Comparison of ENCODE assay signal across 11 cellular contexts in genomic region chrX:2829066-2829430, GRCh38. TPM values are rescaled to one million over a fixed set of nuclear protein-coding genes. Genes with fewer than 3 reads are reported as not detected.
DNase-seq lines count a peak whose midpoint lies in the region; ATAC-seq and TF ChIP-seq lines count a peak whose summit lies in the region.
"Had no signal": no experiment of that assay in that cellular context is flagged by ENCODE, and none has a peak within 500 bp of the region (broad histone marks: within the 10 kb centered on the region; RNA-seq: fewer than 3 reads in every experiment).

No MANE protein-coding gene starts in this region.

- 3% methylated on average over 27 of the region's 35 CpGs for WGBS in mesenchymal stem cell

- peak overlapping the region; percentile 39 for H4K91ac ChIP-seq in mesenchymal stem cell (ENCODE audit: low read length)

- no peak overlapping the region for H3K9ac ChIP-seq in mesenchymal stem cell (ENCODE audit: low read length)

- peak overlapping the region; percentile 79 for H3K4me2 ChIP-seq in mesenchymal stem cell (ENCODE audit: low read length, poor library complexity, severe bottlenecking)

- no peak for ATAC-seq in stimulated activated naive B cell treated with anti-CD40 and anti-IgM and Interleukin-4, amounts not matched to agents 10 μg/mL and 1 μg/mL and 100 μg/mL, for 72 hours (replicated peaks)
- no peak for ATAC-seq in HG02571 (IDR thresholded peaks at IDR 0.05; ENCODE audit: unreplicated experiment)

- H2BK15ac ChIP-seq in mesenchymal stem cell (ENCODE audit: low read depth, poor library complexity, severe bottlenecking), result peak overlapping the region; percentile 48

- no peaks in the 10 kb centered on the region for H3K9me3 ChIP-seq in mesenchymal stem cell (ENCODE audit: control insufficient read depth, low read length)

- H2BK5ac ChIP-seq in mesenchymal stem cell (ENCODE audit: low read depth, low read length, poor library complexity, severe bottlenecking), result no peak overlapping the region

- H3K27ac ChIP-seq in dorsolateral prefrontal cortex, result no peak overlapping the region
- H3K27ac ChIP-seq in mesenchymal stem cell (ENCODE audit: low read length, poor library complexity, severe bottlenecking), result no peak overlapping the region

- H3K27me3 ChIP-seq in dorsolateral prefrontal cortex (peaks cover 0 to 67% (median 30%) of the 10 kb centered on the region in 45 donors), mesenchymal stem cell (ENCODE audit: control insufficient read depth in 1 of 2, insufficient read depth in 1 of 2, low read length in 2 of 2) (peaks cover 0 to 57% of the 10 kb centered on the region in 2 experiments)

- no peaks in the 10 kb centered on the region for H3K36me3 ChIP-seq in mesenchymal stem cell (ENCODE audit: control insufficient read depth in 1 of 2, insufficient read depth in 2 of 2, low read depth in 1 of 2, low read length in 2 of 2)

- peaks cover 9% of the 10 kb centered on the region for H3K4me1 Mint-ChIP-seq in type B pancreatic cell (ENCODE audit: unreplicated experiment)
- no peaks in the 10 kb centered on the region for H3K4me1 Mint-ChIP-seq in stimulated activated naive B cell treated with anti-CD40 and anti-IgM and Interleukin-4, amounts not matched to agents 10 μg/mL and 1 μg/mL and 100 μg/mL, for 72 hours

- H3K79me1 ChIP-seq in mesenchymal stem cell (replicated peaks; ENCODE audit: low read length, poor library complexity, severe bottlenecking), result peaks cover 1% of the 10 kb centered on the region

- no peak overlapping the region for H2AK5ac ChIP-seq in mesenchymal stem cell (ENCODE audit: low read length, severe bottlenecking)

- H3K4me3 Mint-ChIP-seq in type B pancreatic cell, result peak overlapping the region; percentile 74
- no peak overlapping the region for H3K4me3 Mint-ChIP-seq in stimulated activated naive B cell treated with anti-CD40 and anti-IgM and Interleukin-4, amounts not matched to agents 10 μg/mL and 1 μg/mL and 100 μg/mL, for 72 hours

- no peak overlapping the region for H3K27ac Mint-ChIP-seq in type B pancreatic cell
- H3K27ac Mint-ChIP-seq in stimulated activated naive B cell treated with anti-CD40 and anti-IgM and Interleukin-4, amounts not matched to agents 10 μg/mL and 1 μg/mL and 100 μg/mL, for 72 hours, result no peak overlapping the region

- peaks cover 10% of the 10 kb centered on the region for H3K27me3 Mint-ChIP-seq in type B pancreatic cell
- peaks cover 22 to 29% of the 10 kb centered on the region in 2 donors for H3K27me3 Mint-ChIP-seq in stimulated activated naive B cell treated with anti-CD40 and anti-IgM and Interleukin-4, amounts not matched to agents 10 μg/mL and 1 μg/mL and 100 μg/mL, for 72 hours

- peak overlapping the region in 1 of 2 experiments; percentile 80 for H3K23ac ChIP-seq in mesenchymal stem cell (ENCODE audit: low read length in 2 of 2)

- H3K36me3 Mint-ChIP-seq in type B pancreatic cell, result peaks cover 22% of the 10 kb centered on the region
- no peaks in the 10 kb centered on the region for H3K36me3 Mint-ChIP-seq in stimulated activated naive B cell treated with anti-CD40 and anti-IgM and Interleukin-4, amounts not matched to agents 10 μg/mL and 1 μg/mL and 100 μg/mL, for 72 hours

- H2BK12ac ChIP-seq in mesenchymal stem cell (ENCODE audit: low read length in 2 of 2), result no peak overlapping the region

- H3K18ac ChIP-seq in mesenchymal stem cell (ENCODE audit: low read depth in 1 of 2, low read length in 2 of 2), result peak overlapping the region; percentile 33 to 80

- no peak overlapping the region for H4K8ac ChIP-seq in mesenchymal stem cell (ENCODE audit: low read length)

- H3K4me3 ChIP-seq in dorsolateral prefrontal cortex, result peak overlapping the region in 34 of 59 donors; percentile 7 to 55 (median 37)
- H3K4me3 ChIP-seq in mesenchymal stem cell (ENCODE audit: insufficient read depth in 1 of 2, low read depth in 1 of 2, low read length in 2 of 2), result peak overlapping the region in 1 of 2 experiments; percentile 71

- H2AFZ ChIP-seq in mesenchymal stem cell (ENCODE audit: low read depth, low read length), result no peak overlapping the region

- intact Hi-C loops in dorsolateral prefrontal cortex (cut with DNase I), result no loop called here

- H3K4me1 ChIP-seq in mesenchymal stem cell (ENCODE audit: control insufficient read depth, insufficient read depth, low read depth, low read length), result peaks cover 9% of the 10 kb centered on the region

- DNase-seq in NCI-H748 (lab: John Stamatoyannopoulos, UW; ENCODE audit: unreplicated experiment) (peak; percentile 33), NCI-H748 treated with DMSO at 0.1 percent for 48 hours (lab: John Stamatoyannopoulos, UW) (no peak), dorsolateral prefrontal cortex (no peak), mesenchymal stem cell (no peak), type B pancreatic cell (ENCODE audit: extremely low spot score, unreplicated experiment) (peak; percentile 72)
- no peak for DNase-seq in stimulated activated naive B cell treated with anti-CD40 and anti-IgM and Interleukin-4, amounts not matched to agents 10 μg/mL and 1 μg/mL and 100 μg/mL, for 72 hours
- DNase-seq in NK-92 treated with Interleukin-12 subunit alpha and Interleukin-12 subunit beta, amount 100 ng/mL, for 24 hours (lab: John Stamatoyannopoulos, UW), result no peak
- DNase-seq: activated CD4-positive, alpha-beta T cell treated with anti-CD3 and anti-CD28 coated beads, Interleukin-2, amount 50 U/mL, for 48 hours; AML-193; stimulated activated CD4-positive, alpha-beta T cell treated with anti-CD3 and anti-CD28 coated beads, Interleukin-4, amount 100 ng/mL, for 1 hour had no signal

- H3K4ac ChIP-seq in mesenchymal stem cell (ENCODE audit: low read depth in 1 of 2, low read length in 2 of 2), result no peak overlapping the region

- no peak overlapping the region for H2BK120ac ChIP-seq in mesenchymal stem cell (ENCODE audit: low read depth, low read length)

- peaks cover 5% of the 10 kb centered on the region for H3K9me3 Mint-ChIP-seq in type B pancreatic cell
- H3K9me3 Mint-ChIP-seq in stimulated activated naive B cell treated with anti-CD40 and anti-IgM and Interleukin-4, amounts not matched to agents 10 μg/mL and 1 μg/mL and 100 μg/mL, for 72 hours, result no peaks in the 10 kb centered on the region

- H3K14ac ChIP-seq in mesenchymal stem cell (ENCODE audit: low read length in 2 of 2), result no peak overlapping the region

- TF ChIP-seq CTCF in dorsolateral prefrontal cortex (IDR thresholded peaks at IDR 0.05 in 54 of 56, conservative IDR thresholded peaks at IDR 0.05 in 2 of 56; ENCODE audit: low read depth in 1 of 56, partially characterized antibody in 56 of 56), result no peak
- no peak for TF ChIP-seq CTCF in type B pancreatic cell (conservative IDR thresholded peaks at IDR 0.05)

RNA-seq across cellular contexts. Expression of gene GYG2, which starts 0.3 kb away (rescaled TPM):
- total RNA-seq in dorsolateral prefrontal cortex (10 to 100 TPM in 107 of 120 experiments, 1 to 10 TPM in 13; 6.0 to 38.1 (median 14.5) TPM), type B pancreatic cell (ENCODE audit: low replicate concordance) (19.7 and 49.2 TPM in 2 replicates)
- 14.0 TPM for polyA plus RNA-seq in mesenchymal stem cell (2013, experiment 1 of 2)
- polyA plus RNA-seq in mesenchymal stem cell (2013, experiment 2 of 2), result 14.4 TPM

Comparison
In these comparisons a context has a peak if more than half of its experiments do, and no peak if none do; other contexts are left out.
1. DNase-seq: peak in NCI-H748 (single experiment) and type B pancreatic cell (single experiment); none in NCI-H748 treated with DMSO at 0.1 percent for 48 hours (single experiment), dorsolateral prefrontal cortex (0 of 10), mesenchymal stem cell (single experiment), stimulated activated naive B cell treated with anti-CD40 and anti-IgM and Interleukin-4, amounts not matched to agents 10 μg/mL and 1 μg/mL and 100 μg/mL, for 72 hours (single experiment) and NK-92 treated with Interleukin-12 subunit alpha and Interleukin-12 subunit beta, amount 100 ng/mL, for 24 hours (single experiment).